ENCODE assay signal across 29 cellular contexts in genomic region chr2:133292267-133292666, GRCh38.
"Had no signal": no experiment of that assay in that cellular context is flagged by ENCODE, and none has a peak within 500 bp of the region (broad histone marks: within the 10 kb centered on the region; RNA-seq: fewer than 3 reads in every experiment).

No MANE protein-coding gene starts in this region.

- H3K27ac Mint-ChIP-seq: activated CD4-positive, alpha-beta memory T cell treated with anti-CD3 and anti-CD28 coated beads, Interleukin-2, amount 10 ng/mL, durations not matched to agents 7 days and 5 days; activated CD4-positive, alpha-beta T cell treated with anti-CD3 and anti-CD28 coated beads, Interleukin-2, amount 10 ng/mL, durations not matched to agents 7 days and 5 days; activated naive CD4-positive, alpha-beta T cell treated with anti-CD3 and anti-CD28 coated beads, Interleukin-2, amount 10 ng/mL, durations not matched to agents 7 days and 5 days; activated naive CD4-positive, alpha-beta T cell treated with anti-CD3 and anti-CD28 coated beads, Interleukin-2, amount 50 U/mL, for 72 hours; activated naive CD8-positive, alpha-beta T cell treated with anti-CD3 and anti-CD28 coated beads, Interleukin-2, amount 10 ng/mL, durations not matched to agents 7 days and 5 days; activated T-cell treated with anti-CD3 and anti-CD28 coated beads, Interleukin-2, amount 50 U/mL, for 24 hours; activated T-cell treated with anti-CD3 and anti-CD28 coated beads, Interleukin-2, amount 50 U/mL, for 72 hours; brain had no signal

- H3K4me1 Mint-ChIP-seq: activated CD4-positive, alpha-beta memory T cell treated with anti-CD3 and anti-CD28 coated beads, Interleukin-2, amount 10 ng/mL, durations not matched to agents 7 days and 5 days; activated CD4-positive, alpha-beta T cell treated with anti-CD3 and anti-CD28 coated beads, Interleukin-2, amount 10 ng/mL, durations not matched to agents 7 days and 5 days; activated naive CD4-positive, alpha-beta T cell treated with anti-CD3 and anti-CD28 coated beads, Interleukin-2, amount 10 ng/mL, durations not matched to agents 7 days and 5 days; activated naive CD8-positive, alpha-beta T cell treated with anti-CD3 and anti-CD28 coated beads, Interleukin-2, amount 10 ng/mL, durations not matched to agents 7 days and 5 days had no signal

- H3K4me3 Mint-ChIP-seq: activated CD4-positive, alpha-beta memory T cell treated with anti-CD3 and anti-CD28 coated beads, Interleukin-2, amount 10 ng/mL, durations not matched to agents 7 days and 5 days; activated CD4-positive, alpha-beta T cell treated with anti-CD3 and anti-CD28 coated beads, Interleukin-2, amount 10 ng/mL, durations not matched to agents 7 days and 5 days; activated naive CD4-positive, alpha-beta T cell treated with anti-CD3 and anti-CD28 coated beads, Interleukin-2, amount 10 ng/mL, durations not matched to agents 7 days and 5 days; activated naive CD8-positive, alpha-beta T cell treated with anti-CD3 and anti-CD28 coated beads, Interleukin-2, amount 10 ng/mL, durations not matched to agents 7 days and 5 days; activated T-cell treated with anti-CD3 and anti-CD28 coated beads, Interleukin-2, amount 50 U/mL, for 24 hours; activated T-cell treated with anti-CD3 and anti-CD28 coated beads, Interleukin-2, amount 50 U/mL, for 72 hours; brain had no signal

- H3K4me1 ChIP-seq: ascending aorta, breast epithelium, colonic mucosa, esophagus squamous epithelium, gastroesophageal sphincter had no signal

- H3K27me3 ChIP-seq: ascending aorta, breast epithelium, cardiac muscle cell, colonic mucosa, esophagus squamous epithelium, gastroesophageal sphincter, heart right ventricle, hepatocyte had no signal

- DNase-seq: activated CD4-positive, alpha-beta memory T cell treated with anti-CD3 and anti-CD28 coated beads, Interleukin-2, amount 10 ng/mL, durations not matched to agents 7 days and 5 days; activated CD4-positive, alpha-beta T cell treated with anti-CD3 and anti-CD28 coated beads for 4 hours; activated CD4-positive, alpha-beta T cell treated with anti-CD3 and anti-CD28 coated beads, Interleukin-2, amount 10 ng/mL, durations not matched to agents 7 days and 5 days; activated CD4-positive, alpha-beta T cell treated with anti-CD3 and anti-CD28 coated beads, Interleukin-2, amount 50 U/mL, for 4 hours; activated CD4-positive, CD25-positive, alpha-beta regulatory T cell; activated CD4-positive, CD25-positive, alpha-beta regulatory T cell treated with anti-CD3 and anti-CD28 coated beads, Interleukin-2, amount 50 U/mL, for 72 hours; activated CD8-positive, alpha-beta memory T cell treated with anti-CD3 and anti-CD28 coated beads, Interleukin-2, amount 50 U/mL, for 48 hours; activated gamma-delta T cell; activated naive CD4-positive, alpha-beta T cell; activated naive CD4-positive, alpha-beta T cell treated with anti-CD3 and anti-CD28 coated beads, Interleukin-2, amount 10 ng/mL, durations not matched to agents 7 days and 5 days; activated naive CD8-positive, alpha-beta T cell treated with anti-CD3 and anti-CD28 coated beads, Interleukin-2, amount 10 ng/mL, durations not matched to agents 7 days and 5 days; activated T-cell treated with anti-CD3 and anti-CD28 coated beads for 4 hours; activated T-cell treated with anti-CD3 and anti-CD28 coated beads, Interleukin-2, amount 50 U/mL, for 24 hours; activated T-cell treated with anti-CD3 and anti-CD28 coated beads, Interleukin-2, amount 50 U/mL, for 72 hours; central memory CD4-positive, alpha-beta T cell; cerebellar nuclear complex; colonic mucosa; effector CD8-positive, alpha-beta T cell; esophagus squamous epithelium; foreskin melanocyte; heart right ventricle had no signal

- H2AFZ ChIP-seq: hepatocyte had no signal

- H3K36me3 Mint-ChIP-seq: activated naive CD4-positive, alpha-beta T cell treated with anti-CD3 and anti-CD28 coated beads, Interleukin-2, amount 10 ng/mL, durations not matched to agents 7 days and 5 days; activated naive CD4-positive, alpha-beta T cell treated with anti-CD3 and anti-CD28 coated beads, Interleukin-2, amount 50 U/mL, for 72 hours; activated naive CD8-positive, alpha-beta T cell treated with anti-CD3 and anti-CD28 coated beads, Interleukin-2, amount 10 ng/mL, durations not matched to agents 7 days and 5 days; brain had no signal

- H3K27ac ChIP-seq: ascending aorta, breast epithelium, cardiac muscle cell, colonic mucosa, epithelial cell of prostate, esophagus squamous epithelium, gastroesophageal sphincter, heart right ventricle, hepatocyte had no signal

- H3K4me3 ChIP-seq: ascending aorta, breast epithelium, cardiac muscle cell, colonic mucosa, esophagus squamous epithelium, gastroesophageal sphincter, heart right ventricle, hepatocyte had no signal

- H3K9me3 ChIP-seq: ascending aorta, breast epithelium, colonic mucosa, esophagus squamous epithelium, gastroesophageal sphincter, heart right ventricle had no signal

- ATAC-seq: activated naive CD4-positive, alpha-beta T cell treated with anti-CD3 and anti-CD28 coated beads, Interleukin-2, amount 50 U/mL, for 72 hours; activated T-cell treated with anti-CD3 and anti-CD28 coated beads, Interleukin-2, amount 50 U/mL, for 72 hours; gastroesophageal sphincter; heart right ventricle had no signal

- H3K79me2 ChIP-seq: hepatocyte had no signal

- H3K36me3 ChIP-seq: ascending aorta, breast epithelium, cardiac muscle cell, colonic mucosa, esophagus squamous epithelium, gastroesophageal sphincter, heart right ventricle had no signal

- H3K27me3 Mint-ChIP-seq: activated CD4-positive, alpha-beta memory T cell treated with anti-CD3 and anti-CD28 coated beads, Interleukin-2, amount 10 ng/mL, durations not matched to agents 7 days and 5 days; activated CD4-positive, alpha-beta T cell treated with anti-CD3 and anti-CD28 coated beads, Interleukin-2, amount 10 ng/mL, durations not matched to agents 7 days and 5 days; activated naive CD4-positive, alpha-beta T cell treated with anti-CD3 and anti-CD28 coated beads, Interleukin-2, amount 10 ng/mL, durations not matched to agents 7 days and 5 days; activated naive CD8-positive, alpha-beta T cell treated with anti-CD3 and anti-CD28 coated beads, Interleukin-2, amount 10 ng/mL, durations not matched to agents 7 days and 5 days; activated T-cell treated with anti-CD3 and anti-CD28 coated beads, Interleukin-2, amount 50 U/mL, for 24 hours; brain had no signal

- H3K9me3 Mint-ChIP-seq: activated CD4-positive, alpha-beta memory T cell treated with anti-CD3 and anti-CD28 coated beads, Interleukin-2, amount 10 ng/mL, durations not matched to agents 7 days and 5 days; activated CD4-positive, alpha-beta T cell treated with anti-CD3 and anti-CD28 coated beads, Interleukin-2, amount 10 ng/mL, durations not matched to agents 7 days and 5 days; activated naive CD4-positive, alpha-beta T cell treated with anti-CD3 and anti-CD28 coated beads, Interleukin-2, amount 10 ng/mL, durations not matched to agents 7 days and 5 days; brain had no signal

- H3K4me2 ChIP-seq: hepatocyte had no signal
